ENCODE assay signal across 9 cellular contexts in genomic region chr1:9881838-9882249, GRCh38. TPM values are rescaled to one million over a fixed set of nuclear protein-coding genes. Genes with fewer than 3 reads are reported as not detected.
A peak's percentile ranks its signal among the peaks of the same experiment; 100 is the strongest.
DNase-seq lines count a peak whose midpoint lies in the region; ATAC-seq and TF ChIP-seq lines count a peak whose summit lies in the region.
"Had no signal": no experiment of that assay in that cellular context is flagged by ENCODE, and none has a peak within 500 bp of the region (broad histone marks: within the 10 kb centered on the region; RNA-seq: fewer than 3 reads in every experiment).

No MANE protein-coding gene starts in this region.

- H3K27ac ChIP-seq in colonic mucosa: no peak overlapping the region

- no peaks in the 10 kb centered on the region for H3K36me3 ChIP-seq in colonic mucosa

- no peak for TF ChIP-seq CTCF in AG10803 (conservative IDR thresholded peaks at IDR 0.05; ENCODE audit: low read length)
- no peak for TF ChIP-seq CTCF in colonic mucosa (IDR thresholded peaks at IDR 0.05)

- ATAC-seq in activated T-helper 17 cell treated with anti-CD3 and anti-CD28 coated beads, Interleukin-2, amount 50 U/mL, for 72 hours (replicated peaks): no peak
- ATAC-seq in HG03442 (IDR thresholded peaks at IDR 0.05; ENCODE audit: unreplicated experiment) (no peak), HG03521 (IDR thresholded peaks at IDR 0.05; ENCODE audit: unreplicated experiment) (no peak)

- no peak overlapping the region for H3K4me3 Mint-ChIP-seq in activated T-helper 17 cell treated with anti-CD3 and anti-CD28 coated beads, Interleukin-2, amount 50 U/mL, for 72 hours

- peaks cover 11% of the 10 kb centered on the region for H3K4me1 Mint-ChIP-seq in activated T-helper 17 cell treated with anti-CD3 and anti-CD28 coated beads, Interleukin-2, amount 50 U/mL, for 72 hours

- no peaks in the 10 kb centered on the region for H3K4me1 ChIP-seq in colonic mucosa

- H3K9me3 Mint-ChIP-seq in activated T-helper 17 cell treated with anti-CD3 and anti-CD28 coated beads, Interleukin-2, amount 50 U/mL, for 72 hours: no peaks in the 10 kb centered on the region

- H3K27me3 Mint-ChIP-seq in activated T-helper 17 cell treated with anti-CD3 and anti-CD28 coated beads, Interleukin-2, amount 50 U/mL, for 72 hours: no peaks in the 10 kb centered on the region

- DNase-seq in AG10803 (ENCODE audit: low read depth): peak; percentile 75
- peak; percentile 83 for DNase-seq in HS-27A (ENCODE audit: low read depth)
- DNase-seq in hepatic stellate cell (ENCODE audit: low spot score): peak; percentile 76
- DNase-seq in cortex of kidney (lab: John Stamatoyannopoulos, UW): no peak
- no peak for DNase-seq in colonic mucosa
- DNase-seq: NCI-H2029 treated with DMSO at 0.1 percent for 48 hours had no signal

- H3K36me3 Mint-ChIP-seq in activated T-helper 17 cell treated with anti-CD3 and anti-CD28 coated beads, Interleukin-2, amount 50 U/mL, for 72 hours (ENCODE audit: low read depth): no peaks in the 10 kb centered on the region

- intact Hi-C loops in colonic mucosa (cut with DNase I): no loop called here

- H3K27me3 ChIP-seq in colonic mucosa: no peaks in the 10 kb centered on the region

- no peaks in the 10 kb centered on the region for H3K9me3 ChIP-seq in colonic mucosa

- H3K27ac Mint-ChIP-seq in activated T-helper 17 cell treated with anti-CD3 and anti-CD28 coated beads, Interleukin-2, amount 50 U/mL, for 72 hours: peak overlapping the region; percentile 16

- H3K9ac ChIP-seq in colonic mucosa (ENCODE audit: low read depth in 2 of 2, low read length in 2 of 2): no peak overlapping the region

- no peak overlapping the region for H3K4me3 ChIP-seq in AG10803 (ENCODE audit: low read length)
- no peak overlapping the region for H3K4me3 ChIP-seq in colonic mucosa

RNA-seq across cellular contexts. Expression of gene CTNNBIP1, which starts 28.2 kb away (rescaled TPM):
- total RNA-seq in activated T-helper 17 cell treated with anti-CD3 and anti-CD28 coated beads, Interleukin-2, amount 50 U/mL, for 72 hours: 1 to 10 TPM; 5.6 to 9.7 TPM
- 10 to 100 TPM; 28.1 to 30.1 TPM for total RNA-seq in colonic mucosa

RNA-seq across cellular contexts. Expression of gene CLSTN1, which starts 58.1 kb away (rescaled TPM):
- total RNA-seq in activated T-helper 17 cell treated with anti-CD3 and anti-CD28 coated beads, Interleukin-2, amount 50 U/mL, for 72 hours: 10 to 100 TPM; 41.7 to 55.5 TPM
- 100 to 1,000 TPM; 215 to 226 TPM for total RNA-seq in colonic mucosa

Comparison
In these comparisons a context has a peak if more than half of its experiments do, and no peak if none do; other contexts are left out.
1. DNase-seq: peak in AG10803 (single experiment), HS-27A (single experiment) and hepatic stellate cell (single experiment); none in cortex of kidney (single experiment) and colonic mucosa (single experiment).